In the genomic region with DNA sequence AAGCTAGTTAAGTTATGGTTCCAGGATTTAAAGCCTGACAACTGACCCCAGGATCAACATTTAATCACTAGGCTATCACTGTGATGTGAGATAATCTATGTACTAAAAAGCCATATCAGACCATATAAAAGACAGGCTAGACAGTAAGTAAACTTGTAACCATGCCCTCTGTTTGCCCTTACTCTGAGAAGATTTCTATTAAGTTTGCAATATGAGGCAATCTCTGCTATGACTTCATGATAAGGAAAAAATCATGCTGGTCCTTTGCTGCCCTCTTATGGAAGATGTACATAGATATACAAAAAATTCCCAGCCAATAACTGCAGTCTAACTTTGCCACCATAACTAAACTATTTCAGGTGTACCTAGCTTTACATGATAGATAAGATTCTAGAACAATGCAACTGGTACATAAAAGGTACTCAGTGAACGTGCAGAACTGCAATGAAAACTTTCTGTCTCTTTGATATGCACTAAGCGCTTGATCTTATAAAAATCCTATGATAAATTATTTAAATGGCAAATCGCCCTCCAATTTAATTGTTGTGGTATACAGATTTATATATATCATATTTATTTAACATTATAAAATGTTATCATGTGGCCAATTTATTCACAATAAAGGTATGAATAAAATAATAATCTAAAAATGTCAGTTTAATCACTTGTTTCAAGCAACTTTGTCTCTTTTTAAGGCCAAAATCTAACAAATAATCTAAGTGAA, we compare ENCODE assay signal across 8 cellular contexts.
DNase-seq lines count a peak whose midpoint lies in the region; ATAC-seq and TF ChIP-seq lines count a peak whose summit lies in the region.

No MANE protein-coding gene starts in this region.

- no peaks in the 10 kb centered on the region for H3K36me3 Mint-ChIP-seq in Calu3 (ENCODE audit: insufficient read depth, unreplicated experiment)
- H3K36me3 Mint-ChIP-seq in mesothelial cell of epicardium: peaks cover 13% of the 10 kb centered on the region

- intact Hi-C loops in Calu3 (cut with micrococcal nuclease; ENCODE audit: unreplicated experiment): loop anchor here (2.0 kb wide), 1 partner anchor 266 kb away; no protein-coding TSS in a partner anchor
- intact Hi-C loops in colonic mucosa (cut with DNase I): no loop called here

- H3K9me3 Mint-ChIP-seq in Calu3 (ENCODE audit: low read depth, unreplicated experiment): no peaks in the 10 kb centered on the region
- peaks cover 8% of the 10 kb centered on the region for H3K9me3 Mint-ChIP-seq in mesothelial cell of epicardium

- H3K27ac Mint-ChIP-seq in Calu3 (ENCODE audit: unreplicated experiment) (peak overlapping the region; percentile 63), mesothelial cell of epicardium (peak overlapping the region; percentile 87)

- H3K27me3 Mint-ChIP-seq in Calu3 (ENCODE audit: unreplicated experiment) (no peaks in the 10 kb centered on the region), mesothelial cell of epicardium (ENCODE audit: low read depth) (no peaks in the 10 kb centered on the region)

- DNase-seq in Calu3 (peak; percentile 16), HT1080 (ENCODE audit: low read depth) (peak; percentile 67), Peyer's patch (no peak), colonic mucosa (no peak), mesothelial cell of epicardium (ENCODE audit: low spot score in 2 of 2, unreplicated experiment in 2 of 2) (no peak), coronary artery (ENCODE audit: low spot score) (no peak)

- H3K4me1 Mint-ChIP-seq in Calu3 (ENCODE audit: low read depth, unreplicated experiment) (peaks cover 18% of the 10 kb centered on the region), mesothelial cell of epicardium (peaks cover 21% of the 10 kb centered on the region)

- H3K36me3 ChIP-seq in Peyer's patch: peaks cover 0 to 7% (median 0%) of the 10 kb centered on the region in 3 donors
- H3K36me3 ChIP-seq in colonic mucosa: no peaks in the 10 kb centered on the region

- H3K4me3 ChIP-seq in Peyer's patch (no peak overlapping the region), colonic mucosa (no peak overlapping the region), coronary artery (no peak overlapping the region)

- TF ChIP-seq POLR2A in Peyer's patch (IDR thresholded peaks at IDR 0.05): no peak

- TF ChIP-seq CTCF in Calu3 (IDR thresholded peaks at IDR 0.05; ENCODE audit: unreplicated experiment) (peak; percentile 27), Peyer's patch (IDR thresholded peaks at IDR 0.05) (peak in 5 of 6 experiments; percentile 45 to 84 (median 75)), colonic mucosa (IDR thresholded peaks at IDR 0.05) (peak; percentile 39), mesothelial cell of epicardium (IDR thresholded peaks at IDR 0.05; ENCODE audit: unreplicated experiment) (peak; percentile 42), coronary artery (IDR thresholded peaks at IDR 0.05) (no peak)

- CTCF ChIA-PET in Calu3 (lab: Charles Lee): interaction anchor here (1.0 to 1.2 kb wide), 2 partner anchors 18 to 121 kb away, joined by 3 to 6 read pairs; no protein-coding TSS in a partner anchor

- ATAC-seq in HG03354 (IDR thresholded peaks at IDR 0.05; ENCODE audit: poor library complexity, severe bottlenecking, unreplicated experiment) (no peak), GM21825 (IDR thresholded peaks at IDR 0.05; ENCODE audit: unreplicated experiment) (no peak)

- H3K27me3 ChIP-seq in Peyer's patch: no peaks in the 10 kb centered on the region
- no peaks in the 10 kb centered on the region for H3K27me3 ChIP-seq in colonic mucosa

- no TSS peak for BruUV-seq in Calu3 (replicated peaks; lab: Mats Ljungman, UMichigan)

- H3K4me3 Mint-ChIP-seq in Calu3 (ENCODE audit: low read depth, unreplicated experiment) (no peak overlapping the region), mesothelial cell of epicardium (no peak overlapping the region)

- H3K9me3 ChIP-seq in Peyer's patch: no peaks in the 10 kb centered on the region
- no peaks in the 10 kb centered on the region for H3K9me3 ChIP-seq in colonic mucosa

- H3K9ac ChIP-seq in colonic mucosa (ENCODE audit: low read depth in 2 of 2, low read length in 2 of 2): no peak overlapping the region

- H3K4me1 ChIP-seq in Peyer's patch: no peaks in the 10 kb centered on the region
- peaks cover 7% of the 10 kb centered on the region for H3K4me1 ChIP-seq in colonic mucosa

- H3K27ac ChIP-seq in Peyer's patch (peak overlapping the region in 1 of 4 donors; percentile 12), colonic mucosa (no peak overlapping the region), coronary artery (peak overlapping the region in 1 of 2 donors; percentile 6)

Comparison
In these comparisons a context has a peak if more than half of its experiments do, and no peak if none do; other contexts are left out.
1. DNase-seq: peak in Calu3 (single experiment) and HT1080 (single experiment); none in Peyer's patch (0 of 3), colonic mucosa (single experiment), mesothelial cell of epicardium (0 of 2) and coronary artery (single experiment).